Comparison of ENCODE assay signal across 8 cellular contexts in genomic region chr16:25013751-25014499, GRCh38. TPM values are rescaled to one million over a fixed set of nuclear protein-coding genes. Genes with fewer than 3 reads are reported as not detected.
DNase-seq lines count a peak whose midpoint lies in the region; ATAC-seq and TF ChIP-seq lines count a peak whose summit lies in the region.

No MANE protein-coding gene starts in this region.

- H3K9ac ChIP-seq in HUES6 (ENCODE audit: low read length): peak overlapping the region; percentile 89

- TF ChIP-seq CTCF in body of pancreas (IDR thresholded peaks at IDR 0.05): no peak

- H3K36me3 ChIP-seq in HUES6 (ENCODE audit: control insufficient read depth, insufficient read depth, low read length): peaks cover 9% of the 10 kb centered on the region; the same call in 1 of the 2 replicates
- no peaks in the 10 kb centered on the region for H3K36me3 ChIP-seq in body of pancreas (replicated peaks in 1 of 2; ENCODE audit: insufficient read depth in 1 of 2, low read depth in 2 of 2)

- H3K27me3 ChIP-seq in HUES6 (ENCODE audit: control insufficient read depth, insufficient read depth, low read length): no peaks in the 10 kb centered on the region
- no peaks in the 10 kb centered on the region for H3K27me3 ChIP-seq in body of pancreas

- intact Hi-C loops in body of pancreas (cut with DNase I): no loop called here

- WGBS in body of pancreas, 2 donors: 5 to 6% methylated on average over 14 of the region's 14 CpGs

- DNase-seq in body of pancreas (no peak), midbrain (lab: John Stamatoyannopoulos, UW) (peak; percentile 46), NCI-H226 (no peak), SHP77 (lab: John Stamatoyannopoulos, UW) (no peak), NCI-H524 (lab: John Stamatoyannopoulos, UW) (no peak)

- no peak for TF ChIP-seq POLR2A in body of pancreas (IDR thresholded peaks at IDR 0.05)

- peak overlapping the region; percentile 98 for H3K4me3 ChIP-seq in GM08714 (ENCODE audit: low read length)
- H3K4me3 ChIP-seq in HUES6 (ENCODE audit: low read depth, low read length): peak overlapping the region; percentile 100
- H3K4me3 ChIP-seq in body of pancreas: peak overlapping the region in 1 of 2 donors; percentile 68

- ATAC-seq in GM21447 (IDR thresholded peaks at IDR 0.05; ENCODE audit: unreplicated experiment) (peak; percentile 50), body of pancreas (no peak)

- H3K9me3 ChIP-seq in HUES6 (ENCODE audit: control insufficient read depth, insufficient read depth, low read depth, low read length) (no peaks in the 10 kb centered on the region), body of pancreas (no peaks in the 10 kb centered on the region)

- H3K4me1 ChIP-seq in HUES6 (ENCODE audit: control insufficient read depth, insufficient read depth, low read length) (peaks cover 13% of the 10 kb centered on the region), body of pancreas (peaks cover 37% of the 10 kb centered on the region)

- H3K27ac ChIP-seq in HUES6 (ENCODE audit: low read depth, low read length): no peak overlapping the region
- peak overlapping the region; percentile 90 to 96 (median 93) for H3K27ac ChIP-seq in body of pancreas

RNA-seq across cellular contexts. Expression of gene ARHGAP17, which starts 1.2 kb away (rescaled TPM):
- total RNA-seq in body of pancreas: 10 to 100 TPM; 35.9 to 54.7 TPM
